ENCODE assay signal across 19 cellular contexts in the genomic region with DNA sequence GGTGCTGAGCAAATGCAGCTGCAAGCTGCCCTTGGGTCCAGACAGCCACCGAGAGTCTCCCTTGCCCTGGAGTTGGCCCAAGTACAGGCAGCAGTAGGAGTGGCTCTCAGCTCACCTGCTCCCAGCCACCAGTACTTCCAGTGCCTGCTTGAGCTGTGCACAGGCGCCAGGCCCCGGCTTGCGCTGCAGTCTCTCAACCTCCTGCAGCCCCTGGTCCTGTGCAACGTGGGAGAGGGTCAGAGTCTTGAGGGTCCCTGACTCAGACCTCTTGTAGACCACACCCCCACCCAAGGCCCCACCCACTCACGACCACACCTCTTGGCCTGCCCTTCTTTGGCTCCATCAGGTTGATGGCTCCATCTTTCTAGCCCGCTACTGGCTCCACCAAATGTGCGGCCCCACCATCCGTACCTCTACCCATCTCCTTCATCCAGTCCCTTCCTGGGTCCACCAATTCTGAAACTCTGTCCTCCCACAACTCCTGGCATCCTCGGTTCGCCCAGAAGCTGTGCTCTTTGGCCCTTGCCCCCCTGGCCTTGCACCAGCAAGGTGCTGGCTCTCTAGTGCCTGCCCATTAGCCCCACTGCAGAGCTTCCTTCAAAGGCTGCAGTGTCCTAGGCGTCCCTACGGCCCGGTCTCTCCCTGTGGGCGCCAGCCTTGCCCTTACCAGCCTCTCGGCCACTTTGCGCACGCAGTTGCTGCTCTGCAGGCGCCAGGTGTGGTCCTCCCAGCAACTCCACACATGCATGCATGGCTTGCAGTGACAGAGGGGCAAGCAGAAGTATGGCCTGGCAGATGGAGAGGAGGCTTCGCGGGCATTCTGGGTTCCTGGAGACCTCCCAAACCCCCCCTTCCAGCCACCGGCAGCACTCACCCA. TPM values are rescaled to one million over a fixed set of nuclear protein-coding genes. Genes with fewer than 3 reads are reported as not detected.
A peak's percentile ranks its signal among the peaks of the same experiment; 100 is the strongest.
DNase-seq lines count a peak whose midpoint lies in the region; ATAC-seq, FAIRE-seq and TF ChIP-seq lines count a peak whose summit lies in the region.
"Had no signal": no experiment of that assay in that cellular context is flagged by ENCODE, and none has a peak within 500 bp of the region (broad histone marks: within the 10 kb centered on the region; RNA-seq: fewer than 3 reads in every experiment).

No MANE protein-coding gene starts in this region.

- TF ChIP-seq RAD21 in SK-N-SH (IDR thresholded peaks at IDR 0.05; ENCODE audit: low read length) = no peak

- peak; percentile 2 for DNase-seq in GM03348 (ENCODE audit: low spot score)
- peak; percentile 79 for DNase-seq in NCI-H2196 (lab: John Stamatoyannopoulos, UW; ENCODE audit: unreplicated experiment)
- DNase-seq in chondrocyte (ENCODE audit: low spot score) = peak; percentile 81
- DNase-seq in small intestine = peak; percentile 74
- DNase-seq in GM20000 (ENCODE audit: low spot score) = no peak
- no peak for DNase-seq in SK-N-SH
- no peak for DNase-seq in germinal center (ENCODE audit: low spot score)
- DNase-seq: activated CD4-positive, CD25-positive, alpha-beta regulatory T cell; activated CD8-positive, alpha-beta T cell treated with anti-CD3 and anti-CD28 coated beads, Interleukin-2, amount 10 ng/mL, durations not matched to agents 7 days and 5 days; activated T-cell treated with anti-CD3 and anti-CD28 coated beads, Interleukin-2, amount 50 U/mL, for 24 hours; HCEC 1CT; left ventricle myocardium superior; right cardiac atrium had no signal

- no peak overlapping the region for H2AFZ ChIP-seq in SK-N-SH (ENCODE audit: low read depth)

- POLR2A ChIA-PET in SK-N-SH (lab: Yijun Ruan, JAX) = no interaction called here

- no peak overlapping the region for H3K9ac ChIP-seq in SK-N-SH

- H3K9me3 Mint-ChIP-seq in chondrocyte (ENCODE audit: low read depth) = no peaks in the 10 kb centered on the region
- H3K9me3 Mint-ChIP-seq: activated T-cell treated with anti-CD3 and anti-CD28 coated beads, Interleukin-2, amount 50 U/mL, for 24 hours; stimulated activated memory B cell treated with anti-CD40 and anti-IgM and Interleukin-4, amounts not matched to agents 10 μg/mL and 1 μg/mL and 100 μg/mL, for 72 hours had no signal

- H3K4me2 ChIP-seq in SK-N-SH = no peak overlapping the region

- WGBS in small intestine, 3 donors = 46 to 74% (median 56%) methylated on average over 22 of the region's 22 CpGs
- 80% methylated on average over 16 of the region's 22 CpGs for WGBS in SK-N-SH (ENCODE audit: low lambda C conversion rate)

- peaks cover 1 to 2% of the 10 kb centered on the region in 2 donors for H3K4me1 ChIP-seq in small intestine (ENCODE audit: control insufficient read depth in 2 of 2, insufficient read depth in 1 of 2, low read depth in 1 of 2, low read length in 1 of 2)
- H3K4me1 ChIP-seq in SK-N-SH (ENCODE audit: control insufficient read depth in 1 of 2, insufficient read depth in 2 of 2, low read depth in 1 of 2, low read length in 1 of 2) = peaks cover 0 to 10% of the 10 kb centered on the region in 2 experiments; a peak in 1 of 4 replicates

- H4K20me1 ChIP-seq in SK-N-SH (ENCODE audit: insufficient read depth) = no peaks in the 10 kb centered on the region

- CTCF ChIA-PET in SK-N-SH (lab: Yijun Ruan, JAX) = interaction anchor here (0.5 to 2.1 kb wide), 4 partner anchors 9 to 778 kb away, joined by 3 to 4 read pairs (median 3); no protein-coding TSS in a partner anchor

- H3K4me3 ChIP-seq in small intestine (ENCODE audit: low read depth in 1 of 2, low read length in 2 of 2) (no peak overlapping the region), SK-N-SH (ENCODE audit: low read depth in 2 of 2, low read length in 1 of 2) (no peak overlapping the region)
- H3K4me3 ChIP-seq: SK-N-MC, thoracic aorta had no signal

- H3K27ac Mint-ChIP-seq in chondrocyte (ENCODE audit: unreplicated experiment) = no peak overlapping the region
- H3K27ac Mint-ChIP-seq: activated CD8-positive, alpha-beta T cell treated with anti-CD3 and anti-CD28 coated beads, Interleukin-2, amount 10 ng/mL, durations not matched to agents 7 days and 5 days; activated naive CD8-positive, alpha-beta T cell; activated T-cell treated with anti-CD3 and anti-CD28 coated beads, Interleukin-2, amount 50 U/mL, for 24 hours; stimulated activated memory B cell treated with anti-CD40 and anti-IgM and Interleukin-4, amounts not matched to agents 10 μg/mL and 1 μg/mL and 100 μg/mL, for 72 hours had no signal

- H3K4me1 Mint-ChIP-seq in chondrocyte (ENCODE audit: low read depth) = peaks cover 10% of the 10 kb centered on the region

- no peaks in the 10 kb centered on the region for H3K9me2 ChIP-seq in SK-N-SH

- H3F3A ChIP-seq in SK-N-SH (replicated peaks; ENCODE audit: insufficient read depth) = no peaks in the 10 kb centered on the region

- no peak for FAIRE-seq in small intestine (lab: Jason Lieb, UNC)
- FAIRE-seq: GM19239 had no signal

- TF ChIP-seq CTCF in chondrocyte (IDR thresholded peaks at IDR 0.05) (no peak), GM20000 (IDR thresholded peaks at IDR 0.05; ENCODE audit: extremely low read depth, missing control alignments) (no peak), SK-N-SH (IDR thresholded peaks at IDR 0.05) (no peak)

- peaks cover 9% of the 10 kb centered on the region for H3K27me3 Mint-ChIP-seq in chondrocyte (ENCODE audit: low read depth)

- H3K36me3 ChIP-seq in small intestine (ENCODE audit: control insufficient read depth in 2 of 2, insufficient read depth in 2 of 2, low read length in 2 of 2) (no peaks in the 10 kb centered on the region), SK-N-SH (replicated peaks in 1 of 2; ENCODE audit: control insufficient read depth in 1 of 2, insufficient read depth in 2 of 2, low read length in 1 of 2) (no peaks in the 10 kb centered on the region)
- H3K36me3 ChIP-seq: thoracic aorta had no signal

- H3K79me2 ChIP-seq in SK-N-SH (ENCODE audit: insufficient read depth) = no peaks in the 10 kb centered on the region

- TF ChIP-seq EP300 in SK-N-SH (IDR thresholded peaks at IDR 0.05; ENCODE audit: borderline replicate concordance in 1 of 2, low read depth in 1 of 2, low read length in 1 of 2) = no peak

- H3K27me3 ChIP-seq in small intestine (ENCODE audit: control insufficient read depth in 2 of 2, insufficient read depth in 2 of 2, low read length in 2 of 2) (peaks cover 0 to 6% of the 10 kb centered on the region in 2 donors), SK-N-SH (ENCODE audit: insufficient read depth) (no peaks in the 10 kb centered on the region)

- no peak overlapping the region for H3K4me3 Mint-ChIP-seq in chondrocyte (ENCODE audit: unreplicated experiment)
- H3K4me3 Mint-ChIP-seq: activated CD8-positive, alpha-beta T cell treated with anti-CD3 and anti-CD28 coated beads, Interleukin-2, amount 10 ng/mL, durations not matched to agents 7 days and 5 days; activated T-cell treated with anti-CD3 and anti-CD28 coated beads, Interleukin-2, amount 50 U/mL, for 24 hours; stimulated activated memory B cell treated with anti-CD40 and anti-IgM and Interleukin-4, amounts not matched to agents 10 μg/mL and 1 μg/mL and 100 μg/mL, for 72 hours had no signal

- H3K27ac ChIP-seq in small intestine (ENCODE audit: low read depth in 1 of 2, low read length in 1 of 2) (no peak overlapping the region), SK-N-SH (ENCODE audit: low read depth in 2 of 2, low read length in 1 of 2) (no peak overlapping the region)
- H3K27ac ChIP-seq: SK-N-MC, thoracic aorta had no signal

- peaks cover 3% of the 10 kb centered on the region for H3K36me3 Mint-ChIP-seq in chondrocyte (ENCODE audit: low read depth)
- H3K36me3 Mint-ChIP-seq: activated naive CD8-positive, alpha-beta T cell; stimulated activated memory B cell treated with anti-CD40 and anti-IgM and Interleukin-4, amounts not matched to agents 10 μg/mL and 1 μg/mL and 100 μg/mL, for 72 hours had no signal

- ATAC-seq in GM18858 (IDR thresholded peaks at IDR 0.05; ENCODE audit: unreplicated experiment) = no peak
- ATAC-seq: activated CD8-positive, alpha-beta T cell treated with anti-CD3 and anti-CD28 coated beads, Interleukin-2, amount 10 ng/mL, durations not matched to agents 7 days and 5 days; left ventricle myocardium superior; right cardiac atrium; stimulated activated memory B cell treated with anti-CD40 and anti-IgM and Interleukin-4, amounts not matched to agents 10 μg/mL and 1 μg/mL and 100 μg/mL, for 72 hours had no signal

- H3K9me3 ChIP-seq in small intestine (ENCODE audit: control insufficient read depth, low read depth) = no peaks in the 10 kb centered on the region
- no peaks in the 10 kb centered on the region for H3K9me3 ChIP-seq in SK-N-SH
- H3K9me3 ChIP-seq: thoracic aorta had no signal

TF ChIP-seq in SK-N-SH, 30 proteins besides CTCF, POLR2A, EP300 and RAD21 (continues in another document):
- TF ChIP-seq IRF3 (IDR thresholded peaks at IDR 0.05; ENCODE audit: low read depth, low read length) (no peak), NRF1 (IDR thresholded peaks at IDR 0.05; ENCODE audit: low read depth, low read length) (no peak)

RNA-seq across cellular contexts. Expression of gene SPAG4, which starts 16.5 kb away (rescaled TPM):
- 1.9 to 8.8 TPM (median 8.6 TPM) in 3 replicates for total RNA-seq in chondrocyte
- 10 to 100 TPM in 1 of 3 donors, 1 to 10 TPM in 2; 1.3 to 10.5 (median 2.8) TPM for polyA plus RNA-seq in small intestine
- polyA plus RNA-seq in SK-N-SH (2012; rRNA removed) = 5.9 and 6.9 TPM in 2 replicates
- polyA plus RNA-seq in SK-N-SH (2012; cell fraction: cytosol; rRNA removed) = 2.1 and 3.0 TPM in 2 replicates
- 31.8 and 41.3 TPM in 2 replicates for polyA plus RNA-seq in SK-N-SH (2012; cell fraction: nucleus; rRNA removed)

RNA-seq across cellular contexts. Expression of gene ERGIC3, which starts 57.3 kb away (rescaled TPM):
- total RNA-seq in chondrocyte = 203 to 278 TPM (median 208 TPM) in 3 replicates
- 100 to 1,000 TPM; 198 to 242 (median 209) TPM for polyA plus RNA-seq in small intestine
- polyA plus RNA-seq in SK-N-SH (2012; rRNA removed) = 661 and 799 TPM in 2 replicates
- polyA plus RNA-seq in SK-N-SH (2012; cell fraction: cytosol; rRNA removed) = 577 and 670 TPM in 2 replicates
- 588 and 622 TPM in 2 replicates for polyA plus RNA-seq in SK-N-SH (2012; cell fraction: nucleus; rRNA removed)

Comparison
In these comparisons a context has a peak if more than half of its experiments do, and no peak if none do; other contexts are left out.
1. DNase-seq: peak in GM03348 (single experiment), NCI-H2196 (single experiment), chondrocyte (single experiment) and small intestine (single experiment); none in GM20000 (single experiment), SK-N-SH (single experiment) and germinal center (single experiment).